Comparison of ENCODE assay signal across 1 cellular context in genomic region chr12:9334026-9334692, GRCh38.
TF ChIP-seq lines count a peak whose summit lies in the region.

No MANE protein-coding gene starts in this region.

TF ChIP-seq in K562, 482 proteins besides CTCF, POLR2A, EP300 and RAD21 (continued from another document):
- TF ChIP-seq TRIM28 (IDR thresholded peaks at IDR 0.05) (no peak), GATAD2A (IDR thresholded peaks at IDR 0.05) (no peak), ZNF639 (CRISPR knock-in tag; conservative IDR thresholded peaks at IDR 0.05 in 1 of 2, IDR thresholded peaks at IDR 0.05 in 1 of 2) (peak in 1 of 2 experiments; percentile 41; a peak in 1 of 4 replicates), RFX5 (IDR thresholded peaks at IDR 0.05; ENCODE audit: low read depth, low read length) (no peak), CHD1 (IDR thresholded peaks at IDR 0.05; ENCODE audit: low read length) (no peak), FOXM1 (IDR thresholded peaks at IDR 0.05; ENCODE audit: low read depth) (no peak), FOXM1 (CRISPR knock-in tag; IDR thresholded peaks at IDR 0.05; ENCODE audit: low read depth) (no peak), NR2F6 (CRISPR knock-in tag; IDR thresholded peaks at IDR 0.05) (no peak), IRF9 (tag; IDR thresholded peaks at IDR 0.05) (no peak), ZNF41 (CRISPR knock-in tag; conservative IDR thresholded peaks at IDR 0.05) (0 out of 2 replicates have a peak, but pooled peaks have one; percentile 12), ZNF175 (CRISPR knock-in tag; IDR thresholded peaks at IDR 0.05; ENCODE audit: low read depth) (no peak; the same call in 1 of the 2 replicates), ID3 (CRISPR knock-in tag; IDR thresholded peaks at IDR 0.05) (no peak), ID3 (tag; IDR thresholded peaks at IDR 0.05) (no peak), ZNF232 (CRISPR knock-in tag; IDR thresholded peaks at IDR 0.05) (no peak), ARID3A (IDR thresholded peaks at IDR 0.05; ENCODE audit: borderline replicate concordance, low read depth, low read length) (no peak), ZNF311 (CRISPR knock-in tag; IDR thresholded peaks at IDR 0.05) (no peak), EGR1 (conservative IDR thresholded peaks at IDR 0.05) (no peak), ZNF57 (CRISPR knock-in tag; IDR thresholded peaks at IDR 0.05) (no peak), GTF2A2 (tag; IDR thresholded peaks at IDR 0.05) (no peak), MAFF (IDR thresholded peaks at IDR 0.05; ENCODE audit: low read length) (peak; percentile 80), BCLAF1 (IDR thresholded peaks at IDR 0.05; ENCODE audit: borderline replicate concordance in 1 of 2, control insufficient read depth in 1 of 2, low read depth in 2 of 2, low read length in 1 of 2) (no peak), ZNF655 (CRISPR knock-in tag; IDR thresholded peaks at IDR 0.05) (no peak), ZNF316 (IDR thresholded peaks at IDR 0.05) (peak; percentile 61), CHCHD3 (CRISPR knock-in tag; IDR thresholded peaks at IDR 0.05) (no peak), ZNF274 (IDR thresholded peaks at IDR 0.05; ENCODE audit: borderline replicate concordance, low read depth, low read length) (no peak), RERE (CRISPR knock-in tag; IDR thresholded peaks at IDR 0.05; ENCODE audit: borderline replicate concordance) (no peak), NFE2L1 (tag; IDR thresholded peaks at IDR 0.05; ENCODE audit: borderline replicate concordance, low read depth) (peak; percentile 78), HMBOX1 (IDR thresholded peaks at IDR 0.05) (no peak), BACH1 (tag; IDR thresholded peaks at IDR 0.05) (peak; percentile 75; the same call in 1 of the 2 replicates), SMAD4 (CRISPR knock-in tag; conservative IDR thresholded peaks at IDR 0.05) (0 out of 2 replicates have a peak, but pooled peaks have one; percentile 35), NFE2 (IDR thresholded peaks at IDR 0.05; ENCODE audit: low read depth) (peak; percentile 78), SMARCA5 (IDR thresholded peaks at IDR 0.05) (no peak), MED1 (CRISPR knock-in tag; IDR thresholded peaks at IDR 0.05; ENCODE audit: borderline replicate concordance) (no peak), C11orf30 (IDR thresholded peaks at IDR 0.05; ENCODE audit: low read depth) (peak; percentile 80), ZSCAN32 (CRISPR knock-in tag; IDR thresholded peaks at IDR 0.05) (no peak), FOXO4 (CRISPR knock-in tag; IDR thresholded peaks at IDR 0.05) (no peak), ZC3H4 (CRISPR knock-in tag; IDR thresholded peaks at IDR 0.05; ENCODE audit: borderline replicate concordance) (no peak), CGGBP1 (CRISPR knock-in tag; IDR thresholded peaks at IDR 0.05) (no peak), ZNF589 (CRISPR knock-in tag; IDR thresholded peaks at IDR 0.05; ENCODE audit: low read depth) (0 out of 2 replicates have a peak, but pooled peaks have one; percentile 21), MXD1 (CRISPR knock-in tag; IDR thresholded peaks at IDR 0.05; ENCODE audit: borderline replicate concordance, poor library complexity, severe bottlenecking) (no peak), ZNF551 (CRISPR knock-in tag; IDR thresholded peaks at IDR 0.05) (no peak), MAFG (tag; conservative IDR thresholded peaks at IDR 0.05) (peak; percentile 91), ZNF584 (CRISPR knock-in tag; IDR thresholded peaks at IDR 0.05; ENCODE audit: low read depth) (peak; percentile 15; the same call in 1 of the 2 replicates), ZNF140 (CRISPR knock-in tag; IDR thresholded peaks at IDR 0.05) (no peak)
